In the genomic region with DNA sequence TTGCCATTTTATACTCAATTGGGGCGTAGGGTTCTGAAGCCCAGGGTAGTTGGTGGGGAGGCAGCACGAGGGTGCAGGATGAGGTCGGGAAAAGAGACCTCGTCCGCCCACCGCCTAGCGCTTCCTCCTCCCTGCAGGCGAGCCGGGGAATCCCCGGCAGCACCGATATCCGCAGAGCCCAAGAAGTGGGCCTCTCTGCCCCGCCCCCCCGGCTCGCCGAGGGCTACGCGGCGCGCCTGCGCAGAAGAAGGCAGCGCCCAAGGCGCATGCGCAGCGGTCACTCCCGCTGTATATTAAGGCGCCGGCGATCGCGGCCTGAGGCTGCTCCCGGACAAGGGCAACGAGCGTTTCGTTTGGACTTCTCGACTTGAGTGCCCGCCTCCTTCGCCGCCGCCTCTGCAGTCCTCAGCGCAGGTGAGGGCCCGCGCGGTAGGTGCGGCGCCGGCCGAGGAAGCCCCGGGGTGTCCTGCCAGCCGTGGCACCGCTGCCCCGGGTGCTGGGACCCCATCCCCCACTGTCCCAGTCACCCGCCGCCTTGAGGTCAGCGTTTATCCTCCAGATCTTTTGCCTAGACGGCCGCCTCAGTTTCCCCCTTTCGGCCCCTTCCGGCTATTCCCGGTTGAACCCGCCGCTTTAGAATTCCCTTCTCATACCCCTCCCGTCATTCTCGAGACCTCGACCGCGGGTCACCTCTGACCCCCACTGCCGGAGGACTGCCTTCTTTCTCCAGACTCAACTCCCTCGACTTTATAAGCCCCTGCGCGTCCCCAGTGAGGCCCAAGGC, we compare ENCODE assay signal across 8 cellular contexts. TPM values are rescaled to one million over a fixed set of nuclear protein-coding genes. Genes with fewer than 3 reads are reported as not detected.
A peak's percentile ranks its signal among the peaks of the same experiment; 100 is the strongest.
DNase-seq lines count a peak whose midpoint lies in the region; ATAC-seq, FAIRE-seq and TF ChIP-seq lines count a peak whose summit lies in the region.

TSS of gene ALAS1 (plus strand) at position 319 of the 784 bp plus-strand sequence. CDS start 1,082 bp downstream, outside the sequence.

- H3K36me3 Mint-ChIP-seq in T-cell = peaks cover 15% of the 10 kb centered on the region

- H3K4me3 ChIP-seq in heart right ventricle = peak within 1 kb of the TSS; percentile 76 to 100 (median 90)
- H3K4me3 ChIP-seq in upper lobe of left lung = peak within 1 kb of the TSS; percentile 88 to 96 (median 92)

- H3K4me1 Mint-ChIP-seq in T-cell = peaks cover 35 to 55% (median 48%) of the 10 kb centered on the region in 3 donors

- peak in 5 of 9 donors; percentile 8 to 34 (median 29) for TF ChIP-seq CTCF in heart right ventricle (IDR thresholded peaks at IDR 0.05)
- peak; percentile 7 to 70 (median 45) for TF ChIP-seq CTCF in upper lobe of left lung (IDR thresholded peaks at IDR 0.05)

- POLR2A ChIA-PET in T-cell (lab: Charles Lee) = no interaction called here

- 0 to 1% (median 1%) methylated on average over 57 to 71 of the region's 71 CpGs for WGBS in adipose tissue, 3 donors
- 0 to 1% methylated on average over 69 to 71 of the region's 71 CpGs for WGBS in heart right ventricle, 2 donors
- WGBS in upper lobe of left lung, 2 donors = 1 to 2% methylated on average over 23 to 32 of the region's 71 CpGs

- peak within 1 kb of the TSS; percentile 92 to 93 for H3K27ac Mint-ChIP-seq in T-cell

- ATAC-seq in HG02759 (IDR thresholded peaks at IDR 0.05; ENCODE audit: unreplicated experiment) (peak; percentile 79), T-cell (replicated peaks in 1 of 4) (peak; percentile 95 to 97 (median 97)), heart right ventricle (peak; percentile 84 to 94 (median 93)), upper lobe of left lung (ENCODE audit: low FRiP score in 2 of 2) (peak; percentile 85 to 93)

- H3K27ac ChIP-seq in adipose tissue (ENCODE audit: low read depth, low read length) = no peak within 1 kb of the TSS
- H3K27ac ChIP-seq in heart right ventricle = peak within 1 kb of the TSS; percentile 78 to 96 (median 92)
- peak within 1 kb of the TSS; percentile 89 to 98 (median 93) for H3K27ac ChIP-seq in upper lobe of left lung

- TF ChIP-seq EP300 in upper lobe of left lung (IDR thresholded peaks at IDR 0.05) = no peak

- H3K9me3 ChIP-seq in heart right ventricle (no peaks in the 10 kb centered on the region), upper lobe of left lung (no peaks in the 10 kb centered on the region)

- CTCF ChIA-PET in T-cell (lab: Charles Lee) = no interaction called here

- no peaks in the 10 kb centered on the region for H3K9me3 Mint-ChIP-seq in T-cell

- intact Hi-C loops in heart right ventricle (cut with DNase I) (loop anchor here in 4 of 10 donors (2.0 to 5.0 kb wide), 2 partner anchors 19 to 46 kb away; partner anchors contain the start of gene POC1A (in 4 of the 4)), posterior vena cava (cut with DNase I) (no loop called here)

- no peaks in the 10 kb centered on the region for H3K27me3 Mint-ChIP-seq in T-cell

- DNase-seq in GM12891 (ENCODE audit: insufficient read length, low spot score) (peak; percentile 99), NCI-H1417 (lab: John Stamatoyannopoulos, UW) (peak; percentile 85 to 89 (median 88)), T-cell (peak; percentile 85 to 96 (median 92)), heart right ventricle (peak; percentile 92 to 95), posterior vena cava (ENCODE audit: low spot score) (peak; percentile 97), upper lobe of left lung (peak; percentile 94 to 99)

- peak; percentile 99 for FAIRE-seq in GM12891 (lab: Jason Lieb, UNC)

- H3K27me3 ChIP-seq in heart right ventricle (no peaks in the 10 kb centered on the region), upper lobe of left lung (no peaks in the 10 kb centered on the region)

- TF ChIP-seq POLR2A in GM12891 (IDR thresholded peaks at IDR 0.05; ENCODE audit: low read depth, low read length) (peak; percentile 85), upper lobe of left lung (IDR thresholded peaks at IDR 0.05) (peak in 3 of 4 donors; percentile 85 to 99 (median 99))

- H3K4me1 ChIP-seq in heart right ventricle (peaks cover 15 to 84% (median 72%) of the 10 kb centered on the region in 9 donors), upper lobe of left lung (peaks cover 60 to 83% (median 76%) of the 10 kb centered on the region in 4 donors)

- H3K36me3 ChIP-seq in heart right ventricle (peaks cover 0 to 40% (median 23%) of the 10 kb centered on the region in 9 donors), upper lobe of left lung (peaks cover 7 to 21% (median 8%) of the 10 kb centered on the region in 4 donors)

- H3K4me3 Mint-ChIP-seq in T-cell = peak within 1 kb of the TSS; percentile 96 to 98 (median 96)

TF ChIP-seq in GM12891, 5 proteins besides CTCF, POLR2A, EP300 and RAD21:
- TF ChIP-seq POU2F2 (IDR thresholded peaks at IDR 0.05; ENCODE audit: low read depth, low read length) (no peak), TAF1 (IDR thresholded peaks at IDR 0.05; ENCODE audit: low read depth, low read length) (0 out of 2 replicates have a peak, but pooled peaks have one; percentile 27), POLR2AphosphoS5 (IDR thresholded peaks at IDR 0.05; ENCODE audit: low read depth, low read length) (peak; percentile 87), SPI1 (IDR thresholded peaks at IDR 0.05; ENCODE audit: low read depth, low read length) (peak; percentile 51), PAX5 (IDR thresholded peaks at IDR 0.05; ENCODE audit: insufficient read depth, low read length, severe bottlenecking) (no peak)

RNA-seq across cellular contexts. Expression of gene ALAS1, which starts in this region (rescaled TPM):
- 61.9 TPM for polyA plus RNA-seq in GM12891 (2012; ENCODE audit: low read depth, missing spikeins)
- 10 to 100 TPM; 12.2 to 32.7 (median 27.1) TPM for total RNA-seq in T-cell
- polyA plus RNA-seq in adipose tissue = 10 to 100 TPM; 17.1 to 70.8 (median 37.3) TPM
- total RNA-seq in heart right ventricle = 100 to 1,000 TPM; 117 to 233 (median 177) TPM
- polyA plus RNA-seq in heart right ventricle = 10 to 100 TPM; 55.2 to 98.4 TPM
- 10 to 100 TPM; 28.5 to 31.4 TPM for total RNA-seq in posterior vena cava
- total RNA-seq in upper lobe of left lung = 10 to 100 TPM; 53.2 to 97.3 (median 74.0) TPM
